In genomic region chr1:85228952-85229351, GRCh38 we compare ENCODE assay signal across 1 cellular context.
TF ChIP-seq lines count a peak whose summit lies in the region.

No MANE protein-coding gene starts in this region.

TF ChIP-seq in HCT116, 20 proteins besides CTCF, POLR2A, EP300 and RAD21:
- TF ChIP-seq REST (IDR thresholded peaks at IDR 0.05; ENCODE audit: low read depth): no peak
- TF ChIP-seq EZH2phosphoT487 (IDR thresholded peaks at IDR 0.05; ENCODE audit: borderline replicate concordance): no peak
- no peak for TF ChIP-seq CBX3 (IDR thresholded peaks at IDR 0.05; ENCODE audit: low read depth)
- no peak for TF ChIP-seq JUND (IDR thresholded peaks at IDR 0.05)
- TF ChIP-seq POLR2AphosphoS5 (IDR thresholded peaks at IDR 0.05; ENCODE audit: low read depth, low read length): no peak
- TF ChIP-seq FOSL1 (IDR thresholded peaks at IDR 0.05; ENCODE audit: low read depth): no peak
- no peak for TF ChIP-seq ZNF274 (IDR thresholded peaks at IDR 0.05; ENCODE audit: low read depth, low read length)
- no peak for TF ChIP-seq EGR1 (IDR thresholded peaks at IDR 0.05; ENCODE audit: low read depth)
- no peak for TF ChIP-seq EZH2 (IDR thresholded peaks at IDR 0.05)
- no peak for TF ChIP-seq SRF (IDR thresholded peaks at IDR 0.05; ENCODE audit: low read depth)
